In genomic region chr10:69450395-69450794, GRCh38 we compare ENCODE assay signal across 15 cellular contexts. TPM values are rescaled to one million over a fixed set of nuclear protein-coding genes. Genes with fewer than 3 reads are reported as not detected.
A peak's percentile ranks its signal among the peaks of the same experiment; 100 is the strongest.
DNase-seq lines count a peak whose midpoint lies in the region; ATAC-seq, FAIRE-seq and TF ChIP-seq lines count a peak whose summit lies in the region.
"Not testable (repeated sequence)": the region's sequence is repeated elsewhere in the genome, so short reads cannot be mapped to it uniquely, and the experiment has no call there.
"Had no signal": no experiment of that assay in that cellular context is flagged by ENCODE, and none has a peak within 500 bp of the region (broad histone marks: within the 10 kb centered on the region; RNA-seq: fewer than 3 reads in every experiment).

No MANE protein-coding gene starts in this region.

- POLR2A ChIA-PET in GM12878 (lab: Charles Lee) (interaction anchor here (0.6 to 1.6 kb wide), 5 partner anchors 12 to 125 kb away, joined by 3 to 5 read pairs (median 3); no protein-coding TSS in a partner anchor), endothelial cell of umbilical vein (lab: Charles Lee) (interaction anchor here (0.5 kb wide), 1 partner anchor 24 kb away, joined by 5 read pairs; no protein-coding TSS in a partner anchor)

- DNase-seq in Peyer's patch = peak in 1 of 3 donors; percentile 52
- DNase-seq in GM12878 (ENCODE audit: low read depth, low spot score); endothelial cell of umbilical vein (ENCODE audit: low read depth, low spot score); hepatocyte (ENCODE audit: low spot score); upper lobe of left lung: not testable (repeated sequence)

- BruUV-seq in GM12878 (replicated peaks; lab: Mats Ljungman, UMichigan); endothelial cell of umbilical vein (replicated peaks; lab: Mats Ljungman, UMichigan): not testable (repeated sequence)

- ATAC-seq in GM12878; upper lobe of left lung (ENCODE audit: low FRiP score in 2 of 2): not testable (repeated sequence)

- H3K4me2 ChIP-seq in DOHH2 (ENCODE audit: low read length) (peak overlapping the region; percentile 75; the same call in 1 of the 2 replicates), hepatocyte (peak overlapping the region; percentile 95)
- not testable (repeated sequence) for H3K4me2 ChIP-seq in GM12878 (ENCODE audit: control insufficient read depth, insufficient read depth); endothelial cell of umbilical vein (ENCODE audit: insufficient read depth, low read length)

- CTCF ChIA-PET in GM12878 (lab: Yijun Ruan, JAX) (interaction anchor here (0.9 to 3.2 kb wide), 10 partner anchors 10 to 508 kb away, joined by 3 to 14 read pairs (median 4); no protein-coding TSS in a partner anchor), endothelial cell of umbilical vein (lab: Charles Lee) (interaction anchor here (0.6 to 7.5 kb wide), 21 partner anchors 8 to 64 kb away, joined by 3 to 60 read pairs (median 5); no protein-coding TSS in a partner anchor)

- in situ Hi-C loops in GM12878 (cut with MboI) = not testable (repeated sequence)

- TF ChIP-seq EP300 in GM12878 (IDR thresholded peaks at IDR 0.05; ENCODE audit: borderline replicate concordance in 1 of 2, control insufficient read depth in 1 of 2, low read depth in 2 of 2, low read length in 2 of 2); upper lobe of left lung (IDR thresholded peaks at IDR 0.05): not testable (repeated sequence)

- peaks cover 16% of the 10 kb centered on the region for H3K27me3 ChIP-seq in DOHH2 (ENCODE audit: control insufficient read depth, low read length)
- not testable (repeated sequence) for H3K27me3 ChIP-seq in Peyer's patch; GM12878 (replicated peaks in 1 of 2; ENCODE audit: control insufficient read depth in 2 of 2, insufficient read depth in 2 of 2, low read length in 1 of 2); endothelial cell of umbilical vein (ENCODE audit: control insufficient read depth in 2 of 2, insufficient read depth in 2 of 2, low read length in 2 of 2); hepatocyte; muscle layer of colon (ENCODE audit: control insufficient read depth in 1 of 2, insufficient read depth in 2 of 2, low read length in 2 of 2); rectal smooth muscle tissue (ENCODE audit: control insufficient read depth, insufficient read depth, low read length); upper lobe of left lung

- H3K9ac ChIP-seq in GM12878 (ENCODE audit: control insufficient read depth, insufficient read depth, low read length); endothelial cell of umbilical vein (replicated peaks; ENCODE audit: extremely low read depth, insufficient read depth, low read length); muscle layer of colon (ENCODE audit: low read length); rectal smooth muscle tissue (ENCODE audit: low read length): not testable (repeated sequence)

- not testable (repeated sequence) for H3K36me3 ChIP-seq in DOHH2 (ENCODE audit: control insufficient read depth, low read length); Peyer's patch; GM12878 (ENCODE audit: control insufficient read depth in 2 of 2, insufficient read depth in 2 of 2, low read length in 1 of 2); endothelial cell of umbilical vein (ENCODE audit: control insufficient read depth in 2 of 2, extremely low read depth in 1 of 2, insufficient read depth in 2 of 2, low read length in 2 of 2); hepatocyte (replicated peaks; ENCODE audit: insufficient read depth, low read depth); muscle layer of colon (ENCODE audit: insufficient read depth, low read length); rectal smooth muscle tissue (ENCODE audit: control insufficient read depth, insufficient read depth, low read length); upper lobe of left lung

- H3F3A ChIP-seq in DOHH2 (ENCODE audit: control insufficient read depth, insufficient read depth) = not testable (repeated sequence)

- not testable (repeated sequence) for TF ChIP-seq CTCF in DOHH2 (IDR thresholded peaks at IDR 0.05; ENCODE audit: low read depth, low read length, poor library complexity, severe bottlenecking); Peyer's patch (IDR thresholded peaks at IDR 0.05); GM12878 (IDR thresholded peaks at IDR 0.05 in 2 of 3, conservative IDR thresholded peaks at IDR 0.05 in 1 of 3; ENCODE audit: control insufficient read depth in 2 of 3, extremely low read depth in 1 of 3, insufficient read depth in 1 of 3, low read depth in 3 of 3, low read length in 3 of 3); endothelial cell of umbilical vein (IDR thresholded peaks at IDR 0.05; ENCODE audit: extremely low read depth in 1 of 2, insufficient read depth in 1 of 2, low read depth in 1 of 2, low read length in 2 of 2); hepatocyte (IDR thresholded peaks at IDR 0.05; ENCODE audit: poor library complexity); upper lobe of left lung (IDR thresholded peaks at IDR 0.05)

- not testable (repeated sequence) for H3K27ac ChIP-seq in DOHH2 (ENCODE audit: low read depth, low read length); GM12878 (ENCODE audit: control insufficient read depth, insufficient read depth)
- H3K27ac ChIP-seq in Peyer's patch = peak overlapping the region in 3 of 4 donors; percentile 80 to 91 (median 90)
- peak overlapping the region; percentile 59 for H3K27ac ChIP-seq in endothelial cell of umbilical vein (ENCODE audit: insufficient read depth, low read depth, low read length)
- peak overlapping the region; percentile 53 for H3K27ac ChIP-seq in hepatocyte
- H3K27ac ChIP-seq in muscle layer of colon (ENCODE audit: low read depth, low read length) = peak overlapping the region; percentile 88
- peak overlapping the region; percentile 70 for H3K27ac ChIP-seq in rectal smooth muscle tissue (ENCODE audit: low read depth, low read length)
- H3K27ac ChIP-seq in upper lobe of left lung = peak overlapping the region; percentile 76 to 90 (median 81)

- dilution Hi-C loops in endothelial cell of umbilical vein (cut with MboI; ENCODE audit: extremely low pct_ligation_motif_present, low sequenced_read_pairs) = loop anchor here (5.0 kb wide), 1 partner anchor 47 kb away; no protein-coding TSS in a partner anchor

- H3K4me1 ChIP-seq in DOHH2 (ENCODE audit: control insufficient read depth, low read length) = peaks cover 10% of the 10 kb centered on the region
- peaks cover 0 to 42% (median 6%) of the 10 kb centered on the region in 4 donors for H3K4me1 ChIP-seq in Peyer's patch
- not testable (repeated sequence) for H3K4me1 ChIP-seq in GM12878 (ENCODE audit: control insufficient read depth, insufficient read depth, low read length)
- peaks cover 76% of the 10 kb centered on the region for H3K4me1 ChIP-seq in endothelial cell of umbilical vein (ENCODE audit: control insufficient read depth, extremely low read depth, insufficient read depth, low read length)
- H3K4me1 ChIP-seq in hepatocyte (ENCODE audit: insufficient read depth) = peaks cover 25% of the 10 kb centered on the region
- peaks cover 40% of the 10 kb centered on the region for H3K4me1 ChIP-seq in muscle layer of colon (ENCODE audit: insufficient read depth, low read length)
- H3K4me1 ChIP-seq in rectal smooth muscle tissue (ENCODE audit: control insufficient read depth, insufficient read depth, low read length) = peaks cover 28% of the 10 kb centered on the region
- H3K4me1 ChIP-seq in upper lobe of left lung = peaks cover 32 to 56% (median 42%) of the 10 kb centered on the region in 4 donors

- not testable (repeated sequence) for H4K20me1 ChIP-seq in DOHH2 (ENCODE audit: control insufficient read depth, insufficient read depth, low read depth, low read length); GM12878 (ENCODE audit: control insufficient read depth, insufficient read depth); endothelial cell of umbilical vein (replicated peaks; ENCODE audit: control insufficient read depth, extremely low read depth, insufficient read depth, low read length); hepatocyte (ENCODE audit: insufficient read depth, poor library complexity, severe bottlenecking)

- 66% methylated on average over 16 of the region's 16 CpGs for WGBS in GM12878 (ENCODE audit: insufficient coverage, insufficient replicate concordance, low lambda C conversion rate, missing lambda C conversion rate)
- 91% methylated on average over 16 of the region's 16 CpGs for WGBS in hepatocyte (ENCODE audit: low lambda C conversion rate, missing lambda C conversion rate)
- 88 to 91% methylated on average over 16 of the region's 16 CpGs for WGBS in upper lobe of left lung, 2 donors

- not testable (repeated sequence) for H3K4me3 ChIP-seq in DOHH2 (ENCODE audit: low read length); Peyer's patch; GM12878; endothelial cell of umbilical vein (replicated peaks in 1 of 3; ENCODE audit: insufficient read depth in 1 of 3, low read depth in 1 of 3, low read length in 3 of 3); hepatocyte; muscle layer of colon (ENCODE audit: low read depth in 1 of 2, low read length in 2 of 2); rectal smooth muscle tissue (ENCODE audit: low read length); upper lobe of left lung

- RAD21 ChIA-PET in GM12878 (lab: Charles Lee; ENCODE audit: unreplicated experiment) = interaction anchor here (1.3 to 3.3 kb wide), 3 partner anchors 14 to 21 kb away, joined by 4 to 16 read pairs (median 5); no protein-coding TSS in a partner anchor

- not testable (repeated sequence) for TF ChIP-seq RAD21 in GM12878 (IDR thresholded peaks at IDR 0.05; ENCODE audit: insufficient read depth, low read depth, low read length)

- H2AFZ ChIP-seq in GM12878 (ENCODE audit: control insufficient read depth, low read depth, low read length); endothelial cell of umbilical vein (ENCODE audit: low read depth, low read length); hepatocyte: not testable (repeated sequence)

- intact Hi-C loops in GM12878 (cut with micrococcal nuclease; ENCODE audit: unreplicated experiment) = not testable (repeated sequence)
- intact Hi-C loops in endothelial cell of umbilical vein (cut with micrococcal nuclease) = loop anchor here (1.0 to 2.0 kb wide), 3 partner anchors 14 to 57 kb away; no protein-coding TSS in a partner anchor

- H3K9me3 ChIP-seq in DOHH2 (ENCODE audit: control insufficient read depth, insufficient read depth, low read length); Peyer's patch; GM12878 (replicated peaks; ENCODE audit: control insufficient read depth, insufficient read depth, low read length); endothelial cell of umbilical vein (replicated peaks; ENCODE audit: control insufficient read depth, insufficient read depth, low read length); hepatocyte (ENCODE audit: low read depth); muscle layer of colon (ENCODE audit: low read length); upper lobe of left lung: not testable (repeated sequence)

- not testable (repeated sequence) for TF ChIP-seq POLR2A in Peyer's patch (IDR thresholded peaks at IDR 0.05); GM12878 (IDR thresholded peaks at IDR 0.05; ENCODE audit: low read depth, low read length); endothelial cell of umbilical vein (IDR thresholded peaks at IDR 0.05; ENCODE audit: low read depth, low read length); upper lobe of left lung (IDR thresholded peaks at IDR 0.05)

- not testable (repeated sequence) for H3K79me2 ChIP-seq in DOHH2 (ENCODE audit: control insufficient read depth, low read length); GM12878 (ENCODE audit: control insufficient read depth, insufficient read depth, low read length); endothelial cell of umbilical vein (ENCODE audit: control insufficient read depth, insufficient read depth, low read length)
- peaks cover 16% of the 10 kb centered on the region for H3K79me2 ChIP-seq in hepatocyte

- not testable (repeated sequence) for H3K9me2 ChIP-seq in DOHH2 (replicated peaks; ENCODE audit: control insufficient read depth, low read length); hepatocyte (replicated peaks; ENCODE audit: insufficient read depth)

- SMC1A ChIA-PET in GM12878 (lab: Charles Lee; ENCODE audit: uncharacterized antibody, unreplicated experiment) = interaction anchor here (1.5 to 3.3 kb wide), 3 partner anchors 15 to 37 kb away, joined by 3 to 14 read pairs (median 5); no protein-coding TSS in a partner anchor

- FAIRE-seq in GM12878 (lab: Jason Lieb, UNC); endothelial cell of umbilical vein (lab: Jason Lieb, UNC): not testable (repeated sequence)

- not testable (repeated sequence) for H3K9me1 ChIP-seq in endothelial cell of umbilical vein (replicated peaks; ENCODE audit: control insufficient read depth, extremely low read depth, insufficient read depth, low read length)

RNA-seq across cellular contexts. Expression of gene TSPAN15, which starts 0.9 kb away (rescaled TPM):
- total RNA-seq in Peyer's patch = 100 to 1,000 TPM in 2 of 4 donors, 10 to 100 TPM in 2; 32.2 to 110 (median 94.4) TPM
- 13.5 and 16.0 TPM in 2 replicates for total RNA-seq in GM12878 (2013; cell fraction: nucleolus; rRNA removed)
- total RNA-seq in GM12878 (2014; rRNA removed) = 1.9 and 2.2 TPM in 2 replicates
- 1.3 and 1.8 TPM in 2 replicates for total RNA-seq in GM12878 (2014; rRNA removed; fragmentation: Illumina TruSeq; extraction: Trizol)
- 2.3 and 3.3 TPM in 2 replicates for total RNA-seq in GM12878 (2021)
- polyA plus RNA-seq in GM12878 (2011; ENCODE audit: low read depth) = 0.81 TPM
- polyA plus RNA-seq in GM12878 (2011; rRNA removed) = 6.2 and 8.5 TPM in 2 replicates
- polyA plus RNA-seq in GM12878 (2011; cell fraction: cytosol; rRNA removed) = 10.5 and 14.8 TPM in 2 replicates
- 11.7 and 12.8 TPM in 2 replicates for polyA plus RNA-seq in GM12878 (2011; cell fraction: nucleus; rRNA removed)
- 2.3 and 2.7 TPM in 2 replicates for polyA plus RNA-seq in GM12878 (2012)
- 1.4 and 2.7 TPM in 2 replicates for polyA plus RNA-seq in GM12878 (2014; fragmentation: Illumina TruSeq; extraction: Trizol)
- not detected for polyA plus RNA-seq in GM12878 (2014; fragmentation: Nextera tagmentation; extraction: Ambion mirVana)
- 1.4 and 2.5 TPM in 2 replicates for polyA plus RNA-seq in GM12878 (2014; rRNA removed)
- 1 to 10 TPM; 2.2 to 2.8 TPM for polyA plus RNA-seq in GM12878 (2016; fragmentation: Nextera tagmentation; extraction: Ambion mirVana)
- 16.0 and 19.2 TPM in 2 replicates for polyA minus RNA-seq in GM12878 (2011; rRNA and poly(A)+ RNA removed)
- polyA minus RNA-seq in GM12878 (2011; cell fraction: cytosol; rRNA and poly(A)+ RNA removed) = 2.6 and 2.9 TPM in 2 replicates
- polyA minus RNA-seq in GM12878 (2011; cell fraction: nucleus; rRNA and poly(A)+ RNA removed) = 6.2 and 9.1 TPM in 2 replicates
- 78.4 and 100 TPM in 2 replicates for total RNA-seq in endothelial cell of umbilical vein
- polyA plus RNA-seq in endothelial cell of umbilical vein = 166 and 189 TPM in 2 replicates
- 105 and 118 TPM in 2 replicates for polyA plus RNA-seq in endothelial cell of umbilical vein (2011; cell fraction: cytosol; rRNA removed)
- 69.7 and 75.3 TPM in 2 replicates for polyA plus RNA-seq in endothelial cell of umbilical vein (2011; cell fraction: nucleus; rRNA removed)
- polyA plus RNA-seq in endothelial cell of umbilical vein (2012) = 50.5 and 94.9 TPM in 2 replicates
- polyA minus RNA-seq in endothelial cell of umbilical vein = 120 and 174 TPM in 2 replicates
- polyA minus RNA-seq in endothelial cell of umbilical vein (2011; cell fraction: cytosol; rRNA and poly(A)+ RNA removed) = 10.7 TPM
- polyA minus RNA-seq in endothelial cell of umbilical vein (2011; cell fraction: nucleus; rRNA and poly(A)+ RNA removed) = 50.8 and 57.3 TPM in 2 replicates
- total RNA-seq in hepatocyte = 25.8 and 29.0 TPM in 2 replicates
- polyA plus RNA-seq in hepatocyte = 58.5 and 66.4 TPM in 2 replicates
- total RNA-seq in upper lobe of left lung = 10 to 100 TPM; 19.9 to 69.5 (median 63.0) TPM
- total RNA-seq: IMR-90 had no signal

RNA-seq across cellular contexts. Expression of gene TACR2, which starts 33.7 kb away (rescaled TPM):
- 10 to 100 TPM in 1 of 4 donors, 1 to 10 TPM in 2, not detected in 1; 1.1 to 11.1 (median 3.2) TPM for total RNA-seq in Peyer's patch
- not detected in 2 replicates for total RNA-seq in GM12878 (2013; cell fraction: nucleolus; rRNA removed)
- total RNA-seq in GM12878 (2014; rRNA removed) = not detected in 2 replicates
- not detected in 2 replicates for total RNA-seq in GM12878 (2014; rRNA removed; fragmentation: Illumina TruSeq; extraction: Trizol)
- total RNA-seq in GM12878 (2021) = not detected in 2 replicates
- not detected for polyA plus RNA-seq in GM12878 (2011; ENCODE audit: low read depth)
- polyA plus RNA-seq in GM12878 (2011; rRNA removed) = not detected in 2 replicates
- polyA plus RNA-seq in GM12878 (2011; cell fraction: cytosol; rRNA removed) = not detected in 2 replicates
- not detected in 2 replicates for polyA plus RNA-seq in GM12878 (2011; cell fraction: nucleus; rRNA removed)
- polyA plus RNA-seq in GM12878 (2012) = 0.12 TPM in 1 of 2 replicates, not detected in the other
- polyA plus RNA-seq in GM12878 (2014; fragmentation: Illumina TruSeq; extraction: Trizol) = not detected in 2 replicates
- not detected for polyA plus RNA-seq in GM12878 (2014; fragmentation: Nextera tagmentation; extraction: Ambion mirVana)
- not detected in 2 replicates for polyA plus RNA-seq in GM12878 (2014; rRNA removed)
- under 1 TPM in 1 of 2 experiments, not detected in 1; 0.11 TPM for polyA plus RNA-seq in GM12878 (2016; fragmentation: Nextera tagmentation; extraction: Ambion mirVana)
- polyA minus RNA-seq in GM12878 (2011; rRNA and poly(A)+ RNA removed) = not detected in 2 replicates
- not detected in 2 replicates for polyA minus RNA-seq in GM12878 (2011; cell fraction: cytosol; rRNA and poly(A)+ RNA removed)
- not detected in 2 replicates for polyA minus RNA-seq in GM12878 (2011; cell fraction: nucleus; rRNA and poly(A)+ RNA removed)
- total RNA-seq in endothelial cell of umbilical vein = not detected in 2 replicates
- 0.19 and 0.22 TPM in 2 replicates for polyA plus RNA-seq in endothelial cell of umbilical vein
- polyA plus RNA-seq in endothelial cell of umbilical vein (2011; cell fraction: cytosol; rRNA removed) = 0.14 and 0.20 TPM in 2 replicates
- 0.11 TPM in 1 of 2 replicates, not detected in the other for polyA plus RNA-seq in endothelial cell of umbilical vein (2011; cell fraction: nucleus; rRNA removed)
- polyA plus RNA-seq in endothelial cell of umbilical vein (2012) = 0.11 and 0.24 TPM in 2 replicates
- polyA minus RNA-seq in endothelial cell of umbilical vein = 0.21 TPM in 1 of 2 replicates, not detected in the other
- not detected for polyA minus RNA-seq in endothelial cell of umbilical vein (2011; cell fraction: cytosol; rRNA and poly(A)+ RNA removed)
- polyA minus RNA-seq in endothelial cell of umbilical vein (2011; cell fraction: nucleus; rRNA and poly(A)+ RNA removed) = not detected in 2 replicates
- 0.07 TPM in 1 of 2 replicates, not detected in the other for total RNA-seq in hepatocyte
- 0.63 TPM in 1 of 2 replicates, not detected in the other for polyA plus RNA-seq in hepatocyte
- total RNA-seq in upper lobe of left lung = 1 to 10 TPM in 2 of 6 donors, under 1 TPM in 1, not detected in 3; 0.94 to 1.4 (median 1.2) TPM
- total RNA-seq: activated naive CD8-positive, alpha-beta T cell treated with anti-CD3 and anti-CD28 coated beads, Interleukin-2, amount 10 ng/mL, durations not matched to agents 7 days and 5 days; astrocyte; H7; IMR-90; T-helper 2 cell treated with Interferon-gamma antibody and Interleukin-4, amounts not matched to agents 100 ng/mL and 5 ng/mL, for 36 hours had no signal
- polyA plus RNA-seq: AG04450, IMR-90, neural cell had no signal
